In the genomic region with DNA sequence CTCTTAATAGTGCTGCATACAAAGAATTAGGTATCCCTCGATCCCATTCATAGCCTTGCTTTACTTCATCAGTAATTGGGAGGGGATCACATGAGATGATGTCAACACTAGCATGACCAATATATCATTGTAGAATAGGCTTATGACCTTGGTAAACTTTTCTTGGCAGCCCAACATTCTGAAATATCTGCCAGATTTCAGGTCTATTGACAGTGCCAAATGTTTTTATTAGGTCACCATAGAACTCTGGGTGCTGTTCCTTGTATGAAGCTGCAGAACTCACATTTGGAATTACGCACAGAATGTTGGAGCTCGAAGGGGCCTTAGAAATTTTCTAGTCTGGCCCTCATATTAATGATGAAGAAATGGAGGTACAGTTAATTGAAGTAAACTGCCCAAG, we compare ENCODE assay signal across 29 cellular contexts.
"Had no signal": no experiment of that assay in that cellular context is flagged by ENCODE, and none has a peak within 500 bp of the region (broad histone marks: within the 10 kb centered on the region; RNA-seq: fewer than 3 reads in every experiment).

No MANE protein-coding gene starts in this region.

- H3K27me3 ChIP-seq: breast epithelium, cardiac muscle cell, colonic mucosa, esophagus squamous epithelium had no signal

- DNase-seq: activated B cell treated with CpG ODN at 0.5 μM for 24 hours; activated CD4-positive, alpha-beta T cell treated with anti-CD3 and anti-CD28 coated beads for 48 hours; activated CD4-positive, alpha-beta T cell treated with anti-CD3 and anti-CD28 coated beads, Interleukin-2, amount 50 U/mL, for 1 hour; activated CD4-positive, alpha-beta T cell treated with anti-CD3 and anti-CD28 coated beads, Interleukin-2, amount 50 U/mL, for 48 hours; activated CD8-positive, alpha-beta memory T cell treated with anti-CD3 and anti-CD28 coated beads for 24 hours; activated CD8-positive, alpha-beta T cell treated with anti-CD3 and anti-CD28 coated beads for 36 hours; activated effector memory CD4-positive, alpha-beta T cell treated with Interleukin-2 at 50 U/mL for 16 hours; activated gamma-delta T cell treated with Interleukin-2 at 50 U/mL for 16 hours; activated naive CD4-positive, alpha-beta T cell treated with anti-CD3 and anti-CD28 coated beads, Interleukin-2, amount 50 U/mL, for 16 hours; activated naive CD4-positive, alpha-beta T cell treated with Interleukin-2 at 50 U/mL for 16 hours; activated T-cell treated with anti-CD3 and anti-CD28 coated beads, Interleukin-2, amount 50 U/mL, for 4 hours; amniotic stem cell; anterior cingulate cortex; central memory CD4-positive, alpha-beta T cell; cerebellar nuclear complex; colonic mucosa; effector CD8-positive, alpha-beta T cell; esophagus squamous epithelium; foreskin fibroblast; head of caudate nucleus; T-helper 1 cell; T-helper 17 cell; T1000; WERI-Rb-1 had no signal

- ATAC-seq: activated CD4-positive, CD25-positive, alpha-beta regulatory T cell treated with anti-CD3 and anti-CD28 coated beads, Interleukin-2, amount 50 U/mL, for 24 hours; activated CD8-positive, alpha-beta T cell treated with anti-CD3 and anti-CD28 coated beads for 36 hours; activated T-cell treated with anti-CD3 and anti-CD28 coated beads, Interleukin-2, amount 50 U/mL, for 4 hours; activated T-helper 17 cell treated with anti-CD3 and anti-CD28 coated beads, Interleukin-2, amount 50 U/mL, for 72 hours; T-helper 17 cell had no signal

- H3K4me1 ChIP-seq: breast epithelium, colonic mucosa, esophagus squamous epithelium had no signal

- H3K4me3 ChIP-seq: breast epithelium, cardiac muscle cell, colonic mucosa, esophagus squamous epithelium had no signal

- H3K27ac ChIP-seq: cardiac muscle cell, colonic mucosa, epithelial cell of prostate, esophagus squamous epithelium, WERI-Rb-1 had no signal

- H3K36me3 ChIP-seq: breast epithelium, cardiac muscle cell, colonic mucosa, esophagus squamous epithelium, WERI-Rb-1 had no signal
